ENCODE assay signal across 22 cellular contexts in genomic region chr5:87401626-87402025, GRCh38.
"Had no signal": no experiment of that assay in that cellular context is flagged by ENCODE, and none has a peak within 500 bp of the region (broad histone marks: within the 10 kb centered on the region; RNA-seq: fewer than 3 reads in every experiment).

No MANE protein-coding gene starts in this region.

- H3K4me1 Mint-ChIP-seq: endodermal cell had no signal

- DNase-seq: effector CD4-positive, alpha-beta T cell; endodermal cell; foreskin melanocyte; head of caudate nucleus; kidney glomerular epithelial cell; mammary epithelial cell; mucosa of descending colon; naive thymus-derived CD8-positive, alpha-beta T cell; nucleus accumbens; pancreas; right cardiac atrium; stimulated activated CD4-positive, alpha-beta T cell treated with anti-CD3 and anti-CD28 coated beads, Interleukin-4, amount 100 ng/mL, for 1 hour; stimulated activated CD8-positive, alpha-beta memory T cell treated with anti-CD3 and anti-CD28 coated beads, Interleukin-4, amount 100 ng/mL, for 48 hours; stimulated activated naive CD8-positive, alpha-beta T cell treated with anti-CD3 and anti-CD28 coated beads, Interleukin-15, Interleukin-2, amounts not matched to agents 100 U/mL and 50 U/mL, for 24 hours; testis; transverse colon had no signal

- H3K9ac ChIP-seq: neural progenitor cell had no signal

- H3K79me2 ChIP-seq: hepatocyte had no signal

- H3K27ac ChIP-seq: coronary artery, hepatocyte, neural progenitor cell, pancreas, testis, transverse colon had no signal

- H3K4me2 ChIP-seq: hepatocyte, neural progenitor cell had no signal

- ATAC-seq: left lobe of liver; mucosa of descending colon; naive thymus-derived CD8-positive, alpha-beta T cell; pancreas; right cardiac atrium; stimulated activated effector memory CD8-positive, alpha-beta T cell treated with anti-CD3 and anti-CD28 coated beads, Interleukin-12 subunit alpha, Interleukin-12 subunit beta, amount 100 ng/mL, for 72 hours; stimulated activated naive CD8-positive, alpha-beta T cell treated with anti-CD3 and anti-CD28 coated beads, Interleukin-15, Interleukin-2, amounts not matched to agents 100 U/mL and 50 U/mL, for 24 hours had no signal

- H3K9me3 Mint-ChIP-seq: naive thymus-derived CD8-positive, alpha-beta T cell; neural progenitor cell; stimulated activated effector memory CD8-positive, alpha-beta T cell treated with anti-CD3 and anti-CD28 coated beads, Interleukin-12 subunit alpha, Interleukin-12 subunit beta, amount 100 ng/mL, for 72 hours had no signal

- H3K27me3 Mint-ChIP-seq: naive thymus-derived CD8-positive, alpha-beta T cell; progenitor cell of endocrine pancreas had no signal

- H3K9me3 ChIP-seq: mucosa of descending colon, pancreas, testis, transverse colon had no signal

- H3K4me3 ChIP-seq: coronary artery, hepatocyte, mucosa of descending colon, neural progenitor cell, pancreas, testis, transverse colon had no signal

- H3K27ac Mint-ChIP-seq: endodermal cell; neural progenitor cell; progenitor cell of endocrine pancreas; stimulated activated effector memory CD8-positive, alpha-beta T cell treated with anti-CD3 and anti-CD28 coated beads, Interleukin-12 subunit alpha, Interleukin-12 subunit beta, amount 100 ng/mL, for 72 hours had no signal

- H3K27me3 ChIP-seq: hepatocyte, neural progenitor cell, pancreas, testis, transverse colon had no signal

- H3K4me3 Mint-ChIP-seq: endodermal cell; naive thymus-derived CD8-positive, alpha-beta T cell; neural progenitor cell; stimulated activated effector memory CD8-positive, alpha-beta T cell treated with anti-CD3 and anti-CD28 coated beads, Interleukin-12 subunit alpha, Interleukin-12 subunit beta, amount 100 ng/mL, for 72 hours had no signal

- H2AFZ ChIP-seq: hepatocyte, neural progenitor cell had no signal

- H3K4me1 ChIP-seq: neural progenitor cell, pancreas, testis had no signal
